ENCODE assay signal across 8 cellular contexts in the genomic region with DNA sequence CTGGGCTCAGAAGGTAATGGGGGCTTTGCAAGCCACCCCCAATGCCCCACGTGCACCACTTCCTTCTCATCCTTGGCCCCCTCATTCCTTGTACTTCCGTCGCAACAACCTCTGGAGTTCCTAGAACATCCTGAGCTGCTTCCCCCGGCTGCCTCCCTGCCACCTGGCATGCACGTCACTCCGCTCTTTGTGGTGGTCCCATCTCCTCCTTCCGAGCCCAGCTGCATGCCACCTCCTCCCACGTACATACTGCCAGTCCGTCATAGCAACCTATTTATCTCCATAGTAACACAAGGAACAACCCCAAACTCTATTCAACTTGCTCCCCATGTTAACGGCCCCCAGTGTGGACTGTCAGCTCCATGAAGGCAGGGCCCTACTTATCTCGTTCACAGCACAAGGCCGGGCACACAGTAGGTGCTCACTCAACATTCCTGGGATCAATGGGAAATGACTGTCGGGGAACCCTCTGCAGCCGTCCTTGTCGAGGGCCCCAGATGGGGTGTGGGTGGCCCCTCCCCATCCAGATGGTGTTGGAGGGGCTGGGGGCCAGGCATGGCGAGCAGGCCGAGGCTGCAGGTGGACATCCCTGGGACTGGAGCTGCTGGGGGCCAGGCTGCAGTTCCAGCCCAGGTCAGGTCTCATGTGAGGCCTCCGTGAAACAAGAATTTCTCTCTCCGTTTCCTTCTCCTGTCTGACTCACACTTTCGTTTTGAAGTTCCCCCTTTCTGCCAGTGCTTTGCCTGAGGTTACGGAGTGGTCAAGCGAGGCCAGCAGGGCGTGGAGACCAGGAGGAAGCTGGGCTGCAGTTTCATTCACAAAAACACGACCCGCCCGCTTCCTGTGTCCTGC. TPM values are rescaled to one million over a fixed set of nuclear protein-coding genes. Genes with fewer than 3 reads are reported as not detected.
DNase-seq lines count a peak whose midpoint lies in the region; ATAC-seq and TF ChIP-seq lines count a peak whose summit lies in the region.

No MANE protein-coding gene starts in this region.

- TF ChIP-seq CTCF in NB4 (IDR thresholded peaks at IDR 0.05; ENCODE audit: low read depth, low read length): no peak
- peak in 1 of 4 experiments; percentile 9 for TF ChIP-seq CTCF in prostate gland (IDR thresholded peaks at IDR 0.05)

- no peaks in the 10 kb centered on the region for H3K9me3 ChIP-seq in prostate gland

- H3K36me3 Mint-ChIP-seq in activated naive CD4-positive, alpha-beta T cell treated with anti-CD3 and anti-CD28 coated beads, Interleukin-2, amount 50 U/mL, for 72 hours: no peaks in the 10 kb centered on the region

- TF ChIP-seq POLR2A in NB4 (IDR thresholded peaks at IDR 0.05; ENCODE audit: extremely low read depth, insufficient read length): no peak
- no peak for TF ChIP-seq POLR2A in prostate gland (IDR thresholded peaks at IDR 0.05)

- H3K27me3 ChIP-seq in prostate gland (replicated peaks; ENCODE audit: insufficient read depth): no peaks in the 10 kb centered on the region

- no peaks in the 10 kb centered on the region for H3K9me3 Mint-ChIP-seq in activated naive CD4-positive, alpha-beta T cell treated with anti-CD3 and anti-CD28 coated beads, Interleukin-2, amount 50 U/mL, for 72 hours

- intact Hi-C loops in head of caudate nucleus (cut with DNase I) (loop anchor here (10.0 kb wide), 1 partner anchor 347 kb away; a partner anchor contains a TSS), prostate gland (cut with DNase I) (loop anchor here (10.0 kb wide), 1 partner anchor 167 kb away; no protein-coding TSS in a partner anchor)

- peak; percentile 6 to 9 for ATAC-seq in activated CD4-positive, CD25-positive, alpha-beta regulatory T cell treated with anti-CD3 and anti-CD28 coated beads, Interleukin-2, amount 50 U/mL, for 24 hours
- ATAC-seq in HG02642 (IDR thresholded peaks at IDR 0.05; ENCODE audit: poor library complexity, unreplicated experiment): peak; percentile 38
- peak; percentile 41 to 42 for ATAC-seq in activated naive CD4-positive, alpha-beta T cell treated with anti-CD3 and anti-CD28 coated beads, Interleukin-2, amount 50 U/mL, for 72 hours

- H3K27ac ChIP-seq in prostate gland: no peak overlapping the region

- 63% methylated on average over 26 of the region's 26 CpGs for WGBS in prostate gland

- peak overlapping the region; percentile 44 to 88 for H3K27ac Mint-ChIP-seq in activated naive CD4-positive, alpha-beta T cell treated with anti-CD3 and anti-CD28 coated beads, Interleukin-2, amount 50 U/mL, for 72 hours

- H3K4me3 ChIP-seq in NB4 (ENCODE audit: low read depth, low read length) (peak overlapping the region; percentile 6), prostate gland (no peak overlapping the region)

- H3K4me1 ChIP-seq in prostate gland (replicated peaks): no peaks in the 10 kb centered on the region

- no peak for DNase-seq in activated CD4-positive, CD25-positive, alpha-beta regulatory T cell (lab: John Stamatoyannopoulos, UW)
- peak; percentile 91 for DNase-seq in NB4 (ENCODE audit: low read depth)
- DNase-seq in activated naive CD4-positive, alpha-beta T cell treated with anti-CD3 and anti-CD28 coated beads, Interleukin-2, amount 50 U/mL, for 72 hours (ENCODE audit: low spot score in 2 of 2): no peak
- DNase-seq in head of caudate nucleus: peak in 40 of 42 donors; percentile 20 to 80 (median 50)
- DNase-seq in prostate gland (ENCODE audit: low spot score): peak; percentile 20
- no peak for DNase-seq in DMS 273 (lab: John Stamatoyannopoulos, UW; ENCODE audit: unreplicated experiment)

- no peaks in the 10 kb centered on the region for H3K36me3 ChIP-seq in prostate gland

RNA-seq across cellular contexts. Expression of a gene that starts 4.2 kb away (rescaled TPM):
- total RNA-seq in activated naive CD4-positive, alpha-beta T cell treated with anti-CD3 and anti-CD28 coated beads, Interleukin-2, amount 50 U/mL, for 72 hours: not detected
- total RNA-seq in prostate gland: 1 to 10 TPM in 1 of 2 donors, not detected in 1; 1.1 TPM

Comparison
In these comparisons a context has a peak if more than half of its experiments do, and no peak if none do; other contexts are left out.
1. DNase-seq: peak in NB4 (single experiment), head of caudate nucleus (40 of 42) and prostate gland (single experiment); none in activated CD4-positive, CD25-positive, alpha-beta regulatory T cell (0 of 4), activated naive CD4-positive, alpha-beta T cell treated with anti-CD3 and anti-CD28 coated beads, Interleukin-2, amount 50 U/mL, for 72 hours (0 of 2) and DMS 273 (single experiment).
2. Peak in every context shown above with its lines, with median percentiles within 50 percentile points of each other: ATAC-seq.